In the genomic region with DNA sequence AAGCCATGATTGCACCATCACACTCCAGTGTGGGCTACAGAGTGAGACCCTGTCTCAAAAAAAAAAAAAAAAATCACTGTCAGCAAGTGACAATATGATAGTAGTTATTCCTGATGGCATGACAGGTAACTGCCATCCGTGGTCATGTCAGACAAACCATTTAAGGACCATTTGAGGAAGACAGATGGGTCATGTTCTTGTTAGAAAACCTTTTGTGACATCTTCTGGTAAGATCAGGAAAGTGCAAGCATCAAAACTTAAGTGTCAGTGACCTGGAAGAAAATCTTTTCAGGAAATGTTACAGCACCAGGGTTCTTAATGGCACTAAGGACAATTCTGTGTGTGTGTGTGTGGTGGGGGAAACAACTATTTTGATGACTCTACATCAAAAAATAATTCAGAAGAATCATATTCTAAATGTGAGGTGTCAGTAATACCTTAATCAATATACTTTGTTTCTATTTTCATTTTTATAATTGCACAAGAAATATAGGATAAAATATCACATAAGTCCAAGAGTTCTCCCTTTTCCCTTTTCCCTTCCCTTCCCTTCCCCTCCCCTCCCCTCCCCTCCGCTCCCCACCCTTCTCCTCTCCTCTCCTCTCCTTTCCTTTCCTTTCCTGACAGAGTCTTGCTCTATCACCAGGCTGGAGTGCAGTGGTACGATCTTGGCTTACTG, we compare ENCODE assay signal across 8 cellular contexts. TPM values are rescaled to one million over a fixed set of nuclear protein-coding genes. Genes with fewer than 3 reads are reported as not detected.
A peak's percentile ranks its signal among the peaks of the same experiment; 100 is the strongest.
DNase-seq lines count a peak whose midpoint lies in the region; ATAC-seq and TF ChIP-seq lines count a peak whose summit lies in the region.

No MANE protein-coding gene starts in this region.

- no peaks in the 10 kb centered on the region for H3K9me3 ChIP-seq in DOHH2 (ENCODE audit: control insufficient read depth, insufficient read depth, low read length)

- H4K20me1 ChIP-seq in DOHH2 (ENCODE audit: control insufficient read depth, insufficient read depth, low read depth, low read length): no peaks in the 10 kb centered on the region
- no peaks in the 10 kb centered on the region for H4K20me1 ChIP-seq in KMS-11 (ENCODE audit: insufficient read depth)

- no peaks in the 10 kb centered on the region for H3K79me2 ChIP-seq in DOHH2 (ENCODE audit: control insufficient read depth, low read length)
- H3K79me2 ChIP-seq in KMS-11 (ENCODE audit: insufficient read depth, low read depth): no peaks in the 10 kb centered on the region

- H3K9ac ChIP-seq in KMS-11: no peak overlapping the region

- H3K4me1 ChIP-seq in DOHH2 (ENCODE audit: control insufficient read depth, low read length) (no peaks in the 10 kb centered on the region), KMS-11 (ENCODE audit: low read depth, poor library complexity, severe bottlenecking) (peaks cover 10% of the 10 kb centered on the region)

- H3K9me2 ChIP-seq in DOHH2 (replicated peaks; ENCODE audit: control insufficient read depth, low read length): no peaks in the 10 kb centered on the region

- H3K4me2 ChIP-seq in DOHH2 (ENCODE audit: low read length) (no peak overlapping the region), KMS-11 (no peak overlapping the region)

- no peak overlapping the region for H2AFZ ChIP-seq in KMS-11 (ENCODE audit: low read depth)

- peak; percentile 59 for ATAC-seq in left lobe of liver

- no peak overlapping the region for H3K27ac ChIP-seq in DOHH2 (ENCODE audit: low read depth, low read length)
- no peak overlapping the region for H3K27ac ChIP-seq in KMS-11

- H3F3A ChIP-seq in DOHH2 (ENCODE audit: control insufficient read depth, insufficient read depth): peaks cover 12% of the 10 kb centered on the region

- H3K27me3 ChIP-seq in DOHH2 (ENCODE audit: control insufficient read depth, low read length): no peaks in the 10 kb centered on the region
- H3K27me3 ChIP-seq in KMS-11 (ENCODE audit: insufficient read depth, low read depth): no peaks in the 10 kb centered on the region

- TF ChIP-seq CTCF in DOHH2 (IDR thresholded peaks at IDR 0.05; ENCODE audit: low read depth, low read length, poor library complexity, severe bottlenecking): peak; percentile 44
- peak; percentile 74 for TF ChIP-seq CTCF in KMS-11 (conservative IDR thresholded peaks at IDR 0.05; ENCODE audit: low read depth, low read length)
- peak; percentile 29; the same call in 1 of the 2 replicates for TF ChIP-seq CTCF in WI38 (IDR thresholded peaks at IDR 0.05; ENCODE audit: low read depth, low read length)

- H3K36me3 ChIP-seq in DOHH2 (ENCODE audit: control insufficient read depth, low read length) (peaks cover 19% of the 10 kb centered on the region), KMS-11 (ENCODE audit: insufficient read depth) (no peaks in the 10 kb centered on the region)

- DNase-seq in left lobe of liver (ENCODE audit: low spot score) (no peak), AG20443 (ENCODE audit: low spot score) (no peak), nucleus accumbens (lab: John Stamatoyannopoulos, UW) (no peak), putamen (ENCODE audit: low spot score) (no peak)
- DNase-seq in activated naive CD4-positive, alpha-beta T cell (lab: John Stamatoyannopoulos, UW): no peak

- no peak overlapping the region for H3K4me3 ChIP-seq in DOHH2 (ENCODE audit: low read length)
- H3K4me3 ChIP-seq in KMS-11 (IDR thresholded peaks at IDR 0.05; ENCODE audit: insufficient read depth, low read depth, low read length): no peak overlapping the region
- no peak overlapping the region for H3K4me3 ChIP-seq in WI38 (ENCODE audit: low read depth, low read length)

RNA-seq across cellular contexts. Expression of gene SLC38A9, which starts 17.8 kb away (rescaled TPM):
- total RNA-seq in left lobe of liver: 13.5 TPM

RNA-seq across cellular contexts. Expression of gene DDX4, which starts 43.6 kb away (rescaled TPM):
- not detected for total RNA-seq in left lobe of liver
